Comparison of ENCODE assay signal across 8 cellular contexts in genomic region chr17:37770631-37771518, GRCh38. TPM values are rescaled to one million over a fixed set of nuclear protein-coding genes. Genes with fewer than 3 reads are reported as not detected.
A peak's percentile ranks its signal among the peaks of the same experiment; 100 is the strongest.
DNase-seq lines count a peak whose midpoint lies in the region; ATAC-seq, FAIRE-seq and TF ChIP-seq lines count a peak whose summit lies in the region.

No MANE protein-coding gene starts in this region.

- BruUV-seq in PC-3 (replicated peaks; lab: Mats Ljungman, UMichigan): no TSS peak
- no TSS peak for BruUV-seq in K562 (replicated peaks; lab: Mats Ljungman, UMichigan)

- H3K36me3 ChIP-seq in PC-3 (ENCODE audit: low read depth, low read length): no peaks in the 10 kb centered on the region
- H3K36me3 ChIP-seq in K562 (ENCODE audit: control insufficient read depth, insufficient read depth, low read length): no peaks in the 10 kb centered on the region
- H3K36me3 ChIP-seq in kidney epithelial cell (ENCODE audit: control insufficient read depth, insufficient read depth, low read length): no peaks in the 10 kb centered on the region

- H4K20me1 ChIP-seq in PC-3 (ENCODE audit: low read length): no peaks in the 10 kb centered on the region
- no peaks in the 10 kb centered on the region for H4K20me1 ChIP-seq in K562 (replicated peaks; ENCODE audit: control insufficient read depth, insufficient read depth, low read length)

- no peaks in the 10 kb centered on the region for H3K9me1 ChIP-seq in K562 (ENCODE audit: control insufficient read depth, insufficient read depth, low read length)

- no peaks in the 10 kb centered on the region for H3F3A ChIP-seq in PC-3 (ENCODE audit: low read length, unreplicated experiment)

- H3K9me3 ChIP-seq in PC-3 (ENCODE audit: low read length) (no peaks in the 10 kb centered on the region), K562 (replicated peaks; ENCODE audit: control insufficient read depth, insufficient read depth, low read depth, low read length) (peaks cover 6% of the 10 kb centered on the region; the same call in 1 of the 2 replicates)

- H2AFZ ChIP-seq in PC-3 (ENCODE audit: low read length): no peak overlapping the region
- H2AFZ ChIP-seq in K562 (ENCODE audit: low read depth, low read length): no peak overlapping the region

- in situ Hi-C loops in K562 (cut with MboI): no loop called here

- no peak overlapping the region for H3K4me3 ChIP-seq in PC-3 (ENCODE audit: low read length)
- no peak overlapping the region for H3K4me3 ChIP-seq in K562
- H3K4me3 ChIP-seq in kidney epithelial cell (ENCODE audit: low read depth, low read length): no peak overlapping the region

- FAIRE-seq in HTR-8/SVneo (lab: Jason Lieb, UNC) (no peak), K562 (lab: Jason Lieb, UNC) (no peak)

- H3K4me1 ChIP-seq in PC-3 (ENCODE audit: insufficient read depth, low read length) (no peaks in the 10 kb centered on the region), K562 (replicated peaks in 1 of 2; ENCODE audit: control insufficient read depth in 2 of 2, insufficient read depth in 2 of 2, low read length in 2 of 2) (no peaks in the 10 kb centered on the region)

- H3K79me2 ChIP-seq in PC-3 (ENCODE audit: low read length) (no peaks in the 10 kb centered on the region), K562 (ENCODE audit: control insufficient read depth, insufficient read depth, low read length) (no peaks in the 10 kb centered on the region)

- peak; percentile 48 for DNase-seq in COR-L47 (lab: John Stamatoyannopoulos, UW)
- peak; percentile 78 for DNase-seq in HTR-8/SVneo (ENCODE audit: insufficient read length, low spot score)
- DNase-seq in PC-3: peak; percentile 75
- DNase-seq in K562 (ENCODE audit: extremely low read depth in 1 of 4, low spot score in 3 of 4): peak; percentile 40 to 60 (median 49)
- no peak for DNase-seq in kidney epithelial cell (ENCODE audit: low read depth)
- peak; percentile 25 for DNase-seq in stromal cell of bone marrow (ENCODE audit: low read depth)
- no peak for DNase-seq in central memory CD4-positive, alpha-beta T cell

- peak; percentile 66 for ATAC-seq in PC-3
- peak; percentile 77 for ATAC-seq in K562
- ATAC-seq in GM19397 (IDR thresholded peaks at IDR 0.05; ENCODE audit: unreplicated experiment): no peak

- CTCF ChIA-PET in PC-3 (lab: Charles Lee) (interaction anchor here (0.6 to 2.2 kb wide), 4 partner anchors 25 to 123 kb away, joined by 3 to 6 read pairs (median 4); partner anchors contain the start of gene HNF1B), K562 (lab: Yijun Ruan, JAX; ENCODE audit: low intra/inter-chr PET ratio) (interaction anchor here (0.6 kb wide), 1 partner anchor 117 kb away, joined by 3 read pairs; no protein-coding TSS in a partner anchor)

- intact Hi-C loops in PC-3 (cut with micrococcal nuclease) (loop anchor here (1.0 to 5.0 kb wide), 3 partner anchors 54 to 121 kb away; no protein-coding TSS in a partner anchor), K562 (cut with micrococcal nuclease) (loop anchor here (5.0 kb wide), 1 partner anchor 119 kb away; no protein-coding TSS in a partner anchor)

- H3K27ac ChIP-seq in PC-3 (ENCODE audit: low read length): no peak overlapping the region
- no peak overlapping the region for H3K27ac ChIP-seq in K562 (ENCODE audit: extremely low read depth, low read depth, low read length)

- no peaks in the 10 kb centered on the region for H3K9me2 ChIP-seq in PC-3 (replicated peaks; ENCODE audit: low read length)

- no peak overlapping the region for H3K4me2 ChIP-seq in PC-3 (ENCODE audit: low read length)
- H3K4me2 ChIP-seq in K562 (ENCODE audit: insufficient read depth, low read length): no peak overlapping the region

- TF ChIP-seq CTCF in PC-3 (conservative IDR thresholded peaks at IDR 0.05; ENCODE audit: low read depth, low read length) (peak; percentile 74), K562 (IDR thresholded peaks at IDR 0.05 in 2 of 3, conservative IDR thresholded peaks at IDR 0.05 in 1 of 3; ENCODE audit: insufficient read depth in 2 of 3, low read depth in 1 of 3, low read length in 3 of 3) (peak; percentile 73 to 76 (median 73)), kidney epithelial cell (IDR thresholded peaks at IDR 0.05; ENCODE audit: insufficient read depth, low read length, poor library complexity, severe bottlenecking) (peak; percentile 82)

- TF ChIP-seq POLR2A in K562 (conservative IDR thresholded peaks at IDR 0.05): no peak

- WGBS in K562 (ENCODE audit: insufficient coverage, low coverage, missing lambda C conversion rate): 1% methylated on average over 17 of the region's 17 CpGs

- H3K27me3 ChIP-seq in PC-3 (ENCODE audit: low read length): no peaks in the 10 kb centered on the region
- H3K27me3 ChIP-seq in K562 (ENCODE audit: control insufficient read depth in 2 of 2, insufficient read depth in 2 of 2, low read length in 2 of 2): peaks cover 4 to 18% of the 10 kb centered on the region in 2 experiments; a peak in 4 of 5 replicates
- H3K27me3 ChIP-seq in kidney epithelial cell (ENCODE audit: control insufficient read depth, insufficient read depth, low read length): no peaks in the 10 kb centered on the region

- POLR2A ChIA-PET in PC-3 (lab: Charles Lee; ENCODE audit: unreplicated experiment): no interaction called here
- POLR2A ChIA-PET in K562 (lab: Yijun Ruan, JAX): interaction anchor here (0.6 kb wide), 1 partner anchor 225 kb away, joined by 4 read pairs; no protein-coding TSS in a partner anchor

- H3K9ac ChIP-seq in PC-3 (ENCODE audit: low read length) (no peak overlapping the region), K562 (ENCODE audit: insufficient read depth in 1 of 2, low read depth in 2 of 2, low read length in 2 of 2) (no peak overlapping the region)

- peak in 1 of 2 experiments; percentile 63; a peak in 2 of 4 replicates for TF ChIP-seq RAD21 in K562 (CRISPR knock-in tag; conservative IDR thresholded peaks at IDR 0.05 in 1 of 2, IDR thresholded peaks at IDR 0.05 in 1 of 2)

- no peak for TF ChIP-seq EP300 in K562 (IDR thresholded peaks at IDR 0.05; ENCODE audit: low read length)

TF ChIP-seq in K562, 482 proteins besides CTCF, POLR2A, EP300 and RAD21:
- TF ChIP-seq CC2D1A (IDR thresholded peaks at IDR 0.05) (0 out of 2 replicates have a peak, but pooled peaks have one; percentile 21), XRCC5 (IDR thresholded peaks at IDR 0.05; ENCODE audit: low read depth, low read length) (0 out of 2 replicates have a peak, but pooled peaks have one; percentile 38), NFE2 (IDR thresholded peaks at IDR 0.05; ENCODE audit: low read depth) (peak; percentile 57; the same call in 1 of the 2 replicates), FOXJ2 (tag; IDR thresholded peaks at IDR 0.05) (no peak), SMC3 (conservative IDR thresholded peaks at IDR 0.05; ENCODE audit: insufficient read depth, low read depth, low read length) (peak; percentile 63), CBX1 (IDR thresholded peaks at IDR 0.05; ENCODE audit: low read depth) (no peak)

RNA-seq across cellular contexts. Expression of gene HNF1B, which starts 26.0 kb away (rescaled TPM):
- total RNA-seq in PC-3 (2014; rRNA removed) (1.3 and 2.0 TPM in 2 replicates), K562 (2014; rRNA removed) (not detected in 2 replicates), K562 (2014; rRNA removed; fragmentation: Illumina TruSeq; extraction: Trizol) (not detected in 2 replicates), K562 (2015; rRNA removed; fragmentation: Illumina TruSeq; extraction: Trizol) (not detected in 2 replicates), K562 (2021) (0.11 TPM in 1 of 2 replicates, not detected in the other), kidney epithelial cell (15.1 and 20.7 TPM in 2 replicates)
- total RNA-seq in K562 (2011; cell fraction: chromatin; rRNA removed; ENCODE audit: low replicate concordance): not detected in 2 replicates
- not detected in 2 replicates for total RNA-seq in K562 (2011; cell fraction: nucleolus; rRNA removed)
- not detected in 2 replicates for total RNA-seq in K562 (2011; cell fraction: nucleoplasm; rRNA removed)
- polyA plus RNA-seq in K562 (2011; rRNA removed) (not detected in 2 replicates), K562 (2014; fragmentation: Illumina TruSeq; extraction: Trizol) (not detected in 2 replicates), K562 (2014; fragmentation: Nextera tagmentation; extraction: Ambion mirVana) (not detected), K562 (2014; rRNA removed) (not detected in 2 replicates)
- polyA plus RNA-seq in K562 (2011; cell fraction: cytosol; rRNA removed): not detected in 2 replicates
- not detected in 2 replicates for polyA plus RNA-seq in K562 (2011; cell fraction: nucleus; rRNA removed)
- polyA plus RNA-seq in K562 (2012): not detected in 2 replicates
- not detected in 2 replicates for polyA minus RNA-seq in K562 (2011; rRNA and poly(A)+ RNA removed)
- not detected in 2 replicates for polyA minus RNA-seq in K562 (2011; cell fraction: cytosol; rRNA and poly(A)+ RNA removed)
- not detected in 2 replicates for polyA minus RNA-seq in K562 (2011; cell fraction: nucleus; rRNA and poly(A)+ RNA removed)

Comparison
In these comparisons a context has a peak if more than half of its experiments do, and no peak if none do; other contexts are left out.
1. DNase-seq: peak in COR-L47 (single experiment), HTR-8/SVneo (single experiment), PC-3 (single experiment), K562 (4 of 4) and stromal cell of bone marrow (single experiment); none in kidney epithelial cell (single experiment) and central memory CD4-positive, alpha-beta T cell (single experiment).
2. Peak in every context shown above with its lines, with median percentiles within 50 percentile points of each other: CTCF ChIP-seq.